In genomic region chr19:35354898-35355297, GRCh38 we compare ENCODE assay signal across 1 cellular context.
TF ChIP-seq lines count a peak whose summit lies in the region.

No MANE protein-coding gene starts in this region.

TF ChIP-seq in K562, 482 proteins besides CTCF, POLR2A, EP300 and RAD21:
- TF ChIP-seq ZNF644 (tag; IDR thresholded peaks at IDR 0.05; ENCODE audit: low read depth) (no peak), RBM25 (IDR thresholded peaks at IDR 0.05; ENCODE audit: low read depth, low read length, severe bottlenecking) (no peak), JUN (IDR thresholded peaks at IDR 0.05; ENCODE audit: borderline replicate concordance, low read depth, low read length) (no peak), JUN (CRISPR knock-in tag; IDR thresholded peaks at IDR 0.05; ENCODE audit: borderline replicate concordance) (no peak), TAF15 (IDR thresholded peaks at IDR 0.05; ENCODE audit: low read depth, low read length) (no peak), EHMT2 (IDR thresholded peaks at IDR 0.05) (no peak), PTRF (tag; IDR thresholded peaks at IDR 0.05) (no peak), OTX1 (CRISPR knock-in tag; IDR thresholded peaks at IDR 0.05) (no peak), KLF16 (IDR thresholded peaks at IDR 0.05) (no peak), FOXK1 (CRISPR knock-in tag; IDR thresholded peaks at IDR 0.05; ENCODE audit: borderline replicate concordance) (no peak), ETV6 (IDR thresholded peaks at IDR 0.05; ENCODE audit: borderline replicate concordance in 1 of 2, low read depth in 2 of 2, low read length in 1 of 2) (no peak), ETV6 (CRISPR knock-in tag; IDR thresholded peaks at IDR 0.05; ENCODE audit: borderline replicate concordance) (no peak), TAF1 (IDR thresholded peaks at IDR 0.05; ENCODE audit: control insufficient read depth, extremely low read depth, insufficient read depth, low read length, severe bottlenecking) (no peak), SREBF1 (IDR thresholded peaks at IDR 0.05; ENCODE audit: borderline replicate concordance, low read depth, low read length) (no peak), ZNF696 (CRISPR knock-in tag; conservative IDR thresholded peaks at IDR 0.05) (no peak), ERF (CRISPR knock-in tag; IDR thresholded peaks at IDR 0.05) (no peak)
